9 cellular contexts compared by ENCODE assay signal in genomic region chr2:127674241-127675209, GRCh38. TPM values are rescaled to one million over a fixed set of nuclear protein-coding genes. Genes with fewer than 3 reads are reported as not detected.
A peak's percentile ranks its signal among the peaks of the same experiment; 100 is the strongest.
DNase-seq lines count a peak whose midpoint lies in the region; ATAC-seq and TF ChIP-seq lines count a peak whose summit lies in the region.
"Had no signal": no experiment of that assay in that cellular context is flagged by ENCODE, and none has a peak within 500 bp of the region (broad histone marks: within the 10 kb centered on the region; RNA-seq: fewer than 3 reads in every experiment).

No MANE protein-coding gene starts in this region.

- H3K79me2 ChIP-seq in OCI-LY7 (ENCODE audit: insufficient read depth, low read depth, low read length): no peaks in the 10 kb centered on the region

- peaks cover 59% of the 10 kb centered on the region for H3K27me3 ChIP-seq in mucosa of stomach (ENCODE audit: control insufficient read depth, insufficient read depth, low read length)
- H3K27me3 ChIP-seq in aorta (ENCODE audit: control insufficient read depth in 1 of 2, insufficient read depth in 2 of 2, low read length in 1 of 2): no peaks in the 10 kb centered on the region

- 1% methylated on average over 67 to 72 of the region's 72 CpGs for WGBS in aorta, 2 donors

- peak; percentile 67 for ATAC-seq in aorta (ENCODE audit: low FRiP score)

- H3K9ac ChIP-seq in mucosa of stomach (ENCODE audit: low read length): peak overlapping the region; percentile 39

- H3K4me2 ChIP-seq in OCI-LY7 (ENCODE audit: low read length): no peak overlapping the region

- BruUV-seq in OCI-LY7 (replicated peaks; lab: Mats Ljungman, UMichigan): no TSS peak

- peaks cover 5% of the 10 kb centered on the region for H3K4me1 ChIP-seq in mucosa of stomach (ENCODE audit: control insufficient read depth, insufficient read depth, low read length)
- no peaks in the 10 kb centered on the region for H3K4me1 ChIP-seq in aorta (ENCODE audit: control insufficient read depth in 1 of 2, insufficient read depth in 2 of 2, low read length in 2 of 2)
- no peaks in the 10 kb centered on the region for H3K4me1 ChIP-seq in OCI-LY7 (ENCODE audit: insufficient read depth, low read length, poor library complexity, severe bottlenecking)

- H3K4me3 ChIP-seq in WI38 (ENCODE audit: low read depth, low read length) (peak overlapping the region; percentile 79), mucosa of stomach (ENCODE audit: low read length) (no peak overlapping the region), aorta (ENCODE audit: low read length in 2 of 2) (peak overlapping the region; percentile 55 to 95), OCI-LY7 (ENCODE audit: low read depth, low read length, poor library complexity, severe bottlenecking) (no peak overlapping the region)

- peak; percentile 79 for DNase-seq in GM20000 (ENCODE audit: low spot score)
- DNase-seq in endothelial cell (ENCODE audit: low spot score): no peak
- peak; percentile 67 to 88 for DNase-seq in aorta
- no peak for DNase-seq in OCI-LY7 (ENCODE audit: low spot score)
- DNase-seq in RPMI8226: no peak
- DNase-seq in DMS153 (lab: John Stamatoyannopoulos, UW): no peak

- H3K27me3 Mint-ChIP-seq in endothelial cell (ENCODE audit: unreplicated experiment): peaks cover 21% of the 10 kb centered on the region

- POLR2A ChIA-PET in OCI-LY7 (lab: Charles Lee): interaction anchor here (0.6 kb wide), 1 partner anchor 654 kb away, joined by 3 read pairs; no protein-coding TSS in a partner anchor

- peak overlapping the region; percentile 81 for H3K4me3 Mint-ChIP-seq in endothelial cell (ENCODE audit: unreplicated experiment)

- H3K4me1 Mint-ChIP-seq in endothelial cell (ENCODE audit: unreplicated experiment): peaks cover 5% of the 10 kb centered on the region

- CTCF ChIA-PET in OCI-LY7 (lab: Charles Lee; ENCODE audit: unreplicated experiment): no interaction called here

- TF ChIP-seq CTCF in GM20000 (IDR thresholded peaks at IDR 0.05; ENCODE audit: extremely low read depth, missing control alignments) (no peak), WI38 (IDR thresholded peaks at IDR 0.05; ENCODE audit: low read depth, low read length) (no peak), endothelial cell (IDR thresholded peaks at IDR 0.05; ENCODE audit: unreplicated experiment) (no peak), OCI-LY7 (conservative IDR thresholded peaks at IDR 0.05; ENCODE audit: low read length) (no peak)

- H2AFZ ChIP-seq in OCI-LY7 (ENCODE audit: low read length): no peak overlapping the region

- intact Hi-C loops in aorta (cut with DNase I) (no loop called here), OCI-LY7 (cut with micrococcal nuclease; ENCODE audit: unreplicated experiment) (no loop called here)

- H3K27ac ChIP-seq in aorta (ENCODE audit: low read depth in 1 of 2, low read length in 2 of 2): peak overlapping the region; percentile 22 to 64
- no peak overlapping the region for H3K27ac ChIP-seq in OCI-LY7 (ENCODE audit: low read depth, low read length, poor library complexity, severe bottlenecking)

- no peaks in the 10 kb centered on the region for H3K9me3 Mint-ChIP-seq in endothelial cell (ENCODE audit: unreplicated experiment)

- no peaks in the 10 kb centered on the region for H3K36me3 Mint-ChIP-seq in endothelial cell (ENCODE audit: low read depth, unreplicated experiment)

- no peaks in the 10 kb centered on the region for H4K20me1 ChIP-seq in OCI-LY7 (ENCODE audit: insufficient read depth, low read length)

- no peaks in the 10 kb centered on the region for H3K9me2 ChIP-seq in OCI-LY7 (ENCODE audit: insufficient read depth, low read length)

- no peaks in the 10 kb centered on the region for H3K36me3 ChIP-seq in mucosa of stomach (ENCODE audit: control insufficient read depth, insufficient read depth, low read length)
- no peaks in the 10 kb centered on the region for H3K36me3 ChIP-seq in aorta (ENCODE audit: control insufficient read depth in 1 of 2, insufficient read depth in 2 of 2, low read length in 1 of 2)
- no peaks in the 10 kb centered on the region for H3K36me3 ChIP-seq in OCI-LY7 (ENCODE audit: insufficient read depth, low read length)

- H3K9me3 ChIP-seq in mucosa of stomach (ENCODE audit: control insufficient read depth, low read length): no peaks in the 10 kb centered on the region
- H3K9me3 ChIP-seq in aorta (ENCODE audit: control insufficient read depth, low read length): no peaks in the 10 kb centered on the region
- no peaks in the 10 kb centered on the region for H3K9me3 ChIP-seq in OCI-LY7 (ENCODE audit: low read length)

- H3K27ac Mint-ChIP-seq in endothelial cell (ENCODE audit: unreplicated experiment): no peak overlapping the region

RNA-seq across cellular contexts. Expression of gene LIMS2, which starts 0.8 kb away (rescaled TPM):
- total RNA-seq in endothelial cell (ENCODE audit: unreplicated experiment): 3.8 TPM
- total RNA-seq in aorta: 100 to 1,000 TPM; 189 to 248 TPM
- polyA plus RNA-seq in aorta: 1,000 to 10,000 TPM in 1 of 2 donors, 100 to 1,000 TPM in 1; 188 to 2,193 TPM
- 0.44 and 1.6 TPM in 2 replicates for total RNA-seq in OCI-LY7 (2014; rRNA removed; shearing (Covaris generic))
- 24.4 and 24.9 TPM in 2 replicates for total RNA-seq in OCI-LY7 (2022)

RNA-seq across cellular contexts. Expression of gene SFT2D3, which starts 26.8 kb away (rescaled TPM):
- total RNA-seq in endothelial cell (ENCODE audit: unreplicated experiment) (4.9 TPM), aorta (1 to 10 TPM; 3.8 to 4.9 TPM), OCI-LY7 (2022) (7.6 and 9.4 TPM in 2 replicates)
- polyA plus RNA-seq in aorta: 1 to 10 TPM; 3.3 to 4.2 TPM
- total RNA-seq in OCI-LY7 (2014; rRNA removed; shearing (Covaris generic)): 11.0 and 14.3 TPM in 2 replicates

RNA-seq across cellular contexts. Expression of gene GPR17, which starts 28.6 kb away (rescaled TPM):
- total RNA-seq in endothelial cell (ENCODE audit: unreplicated experiment) (0.15 TPM), aorta (under 1 TPM in 1 of 2 donors, not detected in 1; 0.16 TPM), OCI-LY7 (2022) (not detected in 2 replicates)
- 1 to 10 TPM in 1 of 2 donors, under 1 TPM in 1; 0.63 to 3.7 TPM for polyA plus RNA-seq in aorta
- total RNA-seq in OCI-LY7 (2014; rRNA removed; shearing (Covaris generic)): 0.22 TPM in 1 of 2 replicates, not detected in the other
- total RNA-seq: pulmonary artery endothelial cell had no signal

Comparison
In these comparisons a context has a peak if more than half of its experiments do, and no peak if none do; other contexts are left out.
1. DNase-seq: peak in GM20000 (single experiment) and aorta (2 of 2); none in endothelial cell (single experiment), OCI-LY7 (single experiment), RPMI8226 (single experiment) and DMS153 (single experiment).
2. H3K4me3 ChIP-seq: peak in WI38 (single experiment) and aorta (2 of 2); none in mucosa of stomach (single experiment) and OCI-LY7 (single experiment).
3. RNA of gene LIMS2, which starts 0.8 kb away (total RNA-seq): 189 to 248 TPM in aorta; 0.44 to 24.9 TPM in OCI-LY7 and 3.8 TPM in endothelial cell (single experiment); every median in the first group is over 4 times any median in the second.